2 cellular contexts compared by ENCODE assay signal in the genomic region with DNA sequence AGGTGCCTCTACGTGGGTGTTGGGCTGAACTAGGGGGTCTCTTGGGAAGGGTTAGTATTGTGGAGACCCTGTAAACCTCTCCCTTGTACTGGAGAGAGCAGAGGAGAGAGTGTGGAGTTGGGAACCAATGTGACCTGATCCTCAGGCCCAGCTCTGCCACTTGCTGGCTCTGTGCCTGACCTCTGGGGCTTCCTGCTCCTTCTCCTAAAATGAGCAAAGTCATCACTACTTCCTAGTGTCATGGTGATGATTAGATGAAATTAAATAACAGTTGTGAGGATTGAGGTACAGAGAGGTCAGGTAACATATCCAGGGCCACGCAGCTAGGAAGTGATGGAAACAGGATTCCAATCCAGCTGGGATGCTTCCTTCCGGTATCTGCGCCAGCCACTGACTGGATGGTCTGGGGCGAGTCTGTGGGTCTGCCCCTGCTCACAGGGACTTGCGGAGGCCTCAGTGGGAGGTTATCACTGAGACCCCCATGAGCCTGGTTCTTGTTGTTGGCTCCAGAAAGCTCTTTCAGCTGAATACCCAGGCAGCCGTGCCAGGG.
TF ChIP-seq lines count a peak whose summit lies in the region.

No MANE protein-coding gene starts in this region.

TF ChIP-seq in A549, 52 proteins besides CTCF, POLR2A, EP300 and RAD21:
- TF ChIP-seq MAFK (IDR thresholded peaks at IDR 0.05; ENCODE audit: partially characterized antibody) (peak; percentile 53), E2F6 (IDR thresholded peaks at IDR 0.05; ENCODE audit: borderline replicate concordance, low read depth) (no peak)
- TF ChIP-seq, protein P1, sequence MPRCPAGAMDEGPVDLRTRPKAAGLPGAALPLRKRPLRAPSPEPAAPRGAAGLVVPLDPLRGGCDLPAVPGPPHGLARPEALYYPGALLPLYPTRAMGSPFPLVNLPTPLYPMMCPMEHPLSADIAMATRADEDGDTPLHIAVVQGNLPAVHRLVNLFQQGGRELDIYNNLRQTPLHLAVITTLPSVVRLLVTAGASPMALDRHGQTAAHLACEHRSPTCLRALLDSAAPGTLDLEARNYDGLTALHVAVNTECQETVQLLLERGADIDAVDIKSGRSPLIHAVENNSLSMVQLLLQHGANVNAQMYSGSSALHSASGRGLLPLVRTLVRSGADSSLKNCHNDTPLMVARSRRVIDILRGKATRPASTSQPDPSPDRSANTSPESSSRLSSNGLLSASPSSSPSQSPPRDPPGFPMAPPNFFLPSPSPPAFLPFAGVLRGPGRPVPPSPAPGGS (IDR thresholded peaks at IDR 0.05), result no peak

TF ChIP-seq in endothelial cell of umbilical vein, 7 proteins besides CTCF, POLR2A, EP300 and RAD21:
- TF ChIP-seq MYC (IDR thresholded peaks at IDR 0.05; ENCODE audit: low read depth, low read length) (no peak), MAX (IDR thresholded peaks at IDR 0.05; ENCODE audit: insufficient read depth, insufficient read length) (no peak), GATA2 (IDR thresholded peaks at IDR 0.05; ENCODE audit: insufficient read depth, insufficient read length, low read depth, low read length) (no peak), POLR2AphosphoS5 (IDR thresholded peaks at IDR 0.05; ENCODE audit: insufficient read depth, low read depth, low read length) (no peak), JUN (IDR thresholded peaks at IDR 0.05; ENCODE audit: borderline replicate concordance, insufficient read depth, insufficient read length, low read depth) (no peak), FOS (IDR thresholded peaks at IDR 0.05; ENCODE audit: borderline replicate concordance, insufficient read depth, low read length) (no peak), EZH2 (IDR thresholded peaks at IDR 0.05; ENCODE audit: borderline replicate concordance, low read depth, low read length, severe bottlenecking) (no peak)
